ENCODE assay signal across 9 cellular contexts in the genomic region with DNA sequence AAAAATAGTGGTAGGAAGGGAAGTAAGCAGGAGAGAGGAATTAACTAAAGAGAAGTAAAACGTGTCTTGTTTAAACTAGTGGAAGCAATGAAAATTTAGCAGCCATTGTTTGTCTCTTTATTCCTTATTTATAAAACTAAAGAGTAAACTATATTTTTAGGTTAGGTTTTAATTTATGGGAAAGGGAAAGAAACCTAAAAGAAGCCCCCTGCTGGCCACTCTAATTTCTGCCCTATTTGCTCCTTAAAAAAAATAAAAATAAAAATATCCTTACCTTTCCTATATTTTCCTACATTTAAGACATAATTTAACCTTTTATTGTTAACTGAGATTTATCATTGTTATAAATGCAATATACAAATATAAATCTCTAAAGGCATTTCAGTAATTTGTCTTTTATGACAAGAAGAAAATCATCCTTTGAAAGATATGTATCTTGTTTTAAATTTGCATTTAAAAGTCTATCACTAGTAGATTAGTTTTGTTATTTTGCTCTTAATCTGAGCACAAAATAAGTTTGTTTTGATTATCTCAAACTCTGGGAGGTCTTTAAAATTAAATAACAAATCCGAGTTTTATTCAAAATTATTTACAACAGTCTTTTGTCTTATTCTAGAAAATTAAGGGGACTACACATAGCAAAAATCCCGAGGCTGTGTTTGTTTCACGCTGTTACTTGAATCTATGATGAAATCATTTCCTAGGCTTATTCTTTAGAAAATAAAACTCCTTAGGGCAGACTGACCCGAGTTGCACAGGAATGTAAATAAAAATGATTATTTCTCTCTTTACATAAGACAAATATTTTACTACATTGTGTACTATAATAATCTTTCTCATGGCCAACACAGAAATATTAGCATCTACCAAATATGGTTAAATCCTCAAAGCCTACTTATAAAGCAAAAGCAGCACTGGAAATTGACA.
A peak's percentile ranks its signal among the peaks of the same experiment; 100 is the strongest.
DNase-seq lines count a peak whose midpoint lies in the region; ATAC-seq, FAIRE-seq and TF ChIP-seq lines count a peak whose summit lies in the region.
"Had no signal": no experiment of that assay in that cellular context is flagged by ENCODE, and none has a peak within 500 bp of the region (broad histone marks: within the 10 kb centered on the region; RNA-seq: fewer than 3 reads in every experiment).

No MANE protein-coding gene starts in this region.

- H3K27me3 ChIP-seq in esophagus squamous epithelium (no peaks in the 10 kb centered on the region), stomach (no peaks in the 10 kb centered on the region), H7 (ENCODE audit: control insufficient read depth, insufficient read depth, low read length) (no peaks in the 10 kb centered on the region)

- no peak for ATAC-seq in HG03175 (IDR thresholded peaks at IDR 0.05; ENCODE audit: unreplicated experiment)

- TF ChIP-seq POLR2A in esophagus squamous epithelium (IDR thresholded peaks at IDR 0.05) (no peak), stomach (IDR thresholded peaks at IDR 0.05) (no peak)

- no peak for TF ChIP-seq EP300 in stomach (IDR thresholded peaks at IDR 0.05)

- H3K4me1 ChIP-seq in esophagus squamous epithelium (peaks cover 2 to 38% (median 12%) of the 10 kb centered on the region in 3 donors), stomach (peaks cover 0 to 29% (median 13%) of the 10 kb centered on the region in 4 donors)

- H3K4me3 ChIP-seq in esophagus squamous epithelium (no peak overlapping the region), stomach (no peak overlapping the region), H7 (ENCODE audit: insufficient read depth, low read depth, low read length) (no peak overlapping the region)

- H3K27ac ChIP-seq in esophagus squamous epithelium, result no peak overlapping the region
- no peak overlapping the region for H3K27ac ChIP-seq in stomach

- H3K36me3 ChIP-seq in esophagus squamous epithelium, result no peaks in the 10 kb centered on the region
- no peaks in the 10 kb centered on the region for H3K36me3 ChIP-seq in stomach
- no peaks in the 10 kb centered on the region for H3K36me3 ChIP-seq in H7 (replicated peaks; ENCODE audit: control insufficient read depth, insufficient read depth, low read length)

- FAIRE-seq in RCC 7860 (lab: Jason Lieb, UNC), result peak; percentile 36

- intact Hi-C loops in esophagus squamous epithelium (cut with DNase I) (loop anchor here (10.0 kb wide), 1 partner anchor 622 kb away; no protein-coding TSS in a partner anchor), stomach (cut with DNase I; ENCODE audit: low total_unique reads) (loop anchor here (5.0 kb wide), 1 partner anchor 624 kb away; no protein-coding TSS in a partner anchor)

- DNase-seq in activated CD4-positive, alpha-beta T cell treated with anti-CD3 and anti-CD28 coated beads for 4 hours, result peak; percentile 6 to 19
- DNase-seq in activated CD4-positive, alpha-beta T cell treated with anti-CD3 and anti-CD28 coated beads, Interleukin-2, amount 50 U/mL, for 1 hour, result no peak
- no peak for DNase-seq in RCC 7860 (ENCODE audit: low spot score)
- DNase-seq in esophagus squamous epithelium (lab: John Stamatoyannopoulos, UW), result no peak
- DNase-seq in stomach, result no peak
- no peak for DNase-seq in NCI-H2081 (lab: John Stamatoyannopoulos, UW)
- no peak for DNase-seq in H7
- DNase-seq: GDM1 had no signal

- H3K9me3 ChIP-seq in esophagus squamous epithelium, result no peaks in the 10 kb centered on the region
- H3K9me3 ChIP-seq in stomach, result no peaks in the 10 kb centered on the region

- peak in 5 of 6 experiments; percentile 33 to 65 (median 53) for TF ChIP-seq CTCF in esophagus squamous epithelium (IDR thresholded peaks at IDR 0.05)
- TF ChIP-seq CTCF in stomach (IDR thresholded peaks at IDR 0.05), result peak in 4 of 7 experiments; percentile 7 to 65 (median 48)

- 27 to 35% methylated on average over 5 of the region's 5 CpGs for WGBS in esophagus squamous epithelium, 2 donors
- 27 to 40% (median 32%) methylated on average over 5 of the region's 5 CpGs for WGBS in stomach, 5 donors

Comparison
In these comparisons a context has a peak if more than half of its experiments do, and no peak if none do; other contexts are left out.
1. DNase-seq: peak in activated CD4-positive, alpha-beta T cell treated with anti-CD3 and anti-CD28 coated beads for 4 hours (2 of 2); none in activated CD4-positive, alpha-beta T cell treated with anti-CD3 and anti-CD28 coated beads, Interleukin-2, amount 50 U/mL, for 1 hour (single experiment), RCC 7860 (single experiment), esophagus squamous epithelium (single experiment), stomach (single experiment), NCI-H2081 (0 of 2) and H7 (single experiment).